Comparison of ENCODE assay signal across 8 cellular contexts in genomic region chr4:148441986-148442829, GRCh38. TPM values are rescaled to one million over a fixed set of nuclear protein-coding genes. Genes with fewer than 3 reads are reported as not detected.
DNase-seq lines count a peak whose midpoint lies in the region; ATAC-seq and TF ChIP-seq lines count a peak whose summit lies in the region.

Gene NR3C2, minus strand, starts transcription at chr4:148442414.

- intact Hi-C loops in Right ventricle myocardium superior (cut with DNase I) (loop anchor here (10.0 kb wide), 2 partner anchors 157 to 417 kb away; no protein-coding TSS in a partner anchor), ovary (cut with DNase I) (loop anchor here in 1 of 4 donors (2.0 kb wide), 1 partner anchor 711 kb away; no protein-coding TSS in a partner anchor), thyroid gland (cut with DNase I) (no loop called here)

- H3K27ac ChIP-seq in ovary (peak within 1 kb of the TSS; percentile 91 to 93), thyroid gland (peak within 1 kb of the TSS; percentile 78 to 95 (median 95))

- H3K4me1 ChIP-seq in adipocyte (ENCODE audit: control insufficient read depth, insufficient read depth, low read length) (peaks cover 9% of the 10 kb centered on the region), ovary (ENCODE audit: insufficient read depth) (peaks cover 2% of the 10 kb centered on the region), thyroid gland (peaks cover 10 to 29% of the 10 kb centered on the region in 2 donors)

- WGBS in ovary, 3 donors: 0% methylated on average over 55 to 64 of the region's 64 CpGs
- 0% methylated on average over 40 to 47 of the region's 64 CpGs for WGBS in thyroid gland, 2 donors

- peak; percentile 81 for DNase-seq in NCI-H1105 (lab: John Stamatoyannopoulos, UW)
- DNase-seq in SW 1271 (lab: John Stamatoyannopoulos, UW): peak; percentile 78 to 92
- DNase-seq in adipocyte (ENCODE audit: low read depth): peak; percentile 99
- DNase-seq in Right ventricle myocardium superior: peak; percentile 99
- DNase-seq in ovary: peak; percentile 97 to 99 (median 99)
- peak; percentile 100 for DNase-seq in thyroid gland

- TF ChIP-seq POLR2A in GM10847 (IDR thresholded peaks at IDR 0.05; ENCODE audit: extremely low read depth, insufficient read length): peak; percentile 38
- TF ChIP-seq POLR2A in ovary (IDR thresholded peaks at IDR 0.05): peak; percentile 100
- TF ChIP-seq POLR2A in thyroid gland (IDR thresholded peaks at IDR 0.05): peak; percentile 99 to 100

- H3K36me3 ChIP-seq in adipocyte (ENCODE audit: control insufficient read depth, insufficient read depth, low read length, severe bottlenecking) (no peaks in the 10 kb centered on the region), ovary (no peaks in the 10 kb centered on the region), thyroid gland (no peaks in the 10 kb centered on the region)

- no peak for TF ChIP-seq EP300 in ovary (IDR thresholded peaks at IDR 0.05)

- peak within 1 kb of the TSS; percentile 91 for H3K9ac ChIP-seq in adipocyte (ENCODE audit: low read length)

- TF ChIP-seq CTCF in ovary (IDR thresholded peaks at IDR 0.05) (peak in 1 of 3 donors; percentile 22), thyroid gland (IDR thresholded peaks at IDR 0.05) (peak in 1 of 6 experiments; percentile 7)

- ATAC-seq in HG02623 (IDR thresholded peaks at IDR 0.05; ENCODE audit: unreplicated experiment) (peak; percentile 98), Right ventricle myocardium superior (ENCODE audit: poor library complexity) (peak; percentile 89)

- no peaks in the 10 kb centered on the region for H3K27me3 ChIP-seq in adipocyte (replicated peaks; ENCODE audit: control insufficient read depth, insufficient read depth, low read length)
- no peaks in the 10 kb centered on the region for H3K27me3 ChIP-seq in ovary
- H3K27me3 ChIP-seq in thyroid gland: no peaks in the 10 kb centered on the region

- H3K4me3 ChIP-seq in adipocyte (ENCODE audit: low read length): peak within 1 kb of the TSS; percentile 99
- peak within 1 kb of the TSS; percentile 97 for H3K4me3 ChIP-seq in ovary
- peak within 1 kb of the TSS; percentile 75 to 95 (median 76) for H3K4me3 ChIP-seq in thyroid gland (replicated peaks in 1 of 3)

- H3K9me3 ChIP-seq in adipocyte (ENCODE audit: control insufficient read depth, low read length): no peaks in the 10 kb centered on the region
- no peaks in the 10 kb centered on the region for H3K9me3 ChIP-seq in ovary
- no peaks in the 10 kb centered on the region for H3K9me3 ChIP-seq in thyroid gland

RNA-seq across cellular contexts. Expression of gene NR3C2, which starts in this region (rescaled TPM):
- 24.7 TPM for total RNA-seq in Right ventricle myocardium superior
- 10 to 100 TPM; 11.0 to 37.5 (median 25.9) TPM for total RNA-seq in ovary
- 10 to 100 TPM in 1 of 2 donors, 1 to 10 TPM in 1; 6.8 to 16.1 TPM for polyA plus RNA-seq in ovary
- 100 to 1,000 TPM in 1 of 4 donors, 10 to 100 TPM in 3; 51.6 to 161 (median 72.3) TPM for total RNA-seq in thyroid gland

Comparison
In these comparisons a context has a peak if more than half of its experiments do, and no peak if none do; other contexts are left out.
1. Peak in every context shown above with its lines: DNase-seq, ATAC-seq, H3K4me3 ChIP-seq and H3K27ac ChIP-seq.
2. POLR2A ChIP-seq: peak in every context shown above with its lines; median percentile 100 in ovary; 100 in thyroid gland; 38 in GM10847.